Comparison of ENCODE assay signal across 1 cellular context in genomic region chr20:50367104-50367674, GRCh38.
TF ChIP-seq lines count a peak whose summit lies in the region.

No MANE protein-coding gene starts in this region.

TF ChIP-seq in HepG2, 621 proteins besides CTCF, POLR2A, EP300 and RAD21 (continued from another document and continues in another):
- TF ChIP-seq ZBTB40 (IDR thresholded peaks at IDR 0.05), result no peak
- no peak for TF ChIP-seq ZBTB40 (CRISPR knock-in tag; IDR thresholded peaks at IDR 0.05)
- TF ChIP-seq, protein P1, sequence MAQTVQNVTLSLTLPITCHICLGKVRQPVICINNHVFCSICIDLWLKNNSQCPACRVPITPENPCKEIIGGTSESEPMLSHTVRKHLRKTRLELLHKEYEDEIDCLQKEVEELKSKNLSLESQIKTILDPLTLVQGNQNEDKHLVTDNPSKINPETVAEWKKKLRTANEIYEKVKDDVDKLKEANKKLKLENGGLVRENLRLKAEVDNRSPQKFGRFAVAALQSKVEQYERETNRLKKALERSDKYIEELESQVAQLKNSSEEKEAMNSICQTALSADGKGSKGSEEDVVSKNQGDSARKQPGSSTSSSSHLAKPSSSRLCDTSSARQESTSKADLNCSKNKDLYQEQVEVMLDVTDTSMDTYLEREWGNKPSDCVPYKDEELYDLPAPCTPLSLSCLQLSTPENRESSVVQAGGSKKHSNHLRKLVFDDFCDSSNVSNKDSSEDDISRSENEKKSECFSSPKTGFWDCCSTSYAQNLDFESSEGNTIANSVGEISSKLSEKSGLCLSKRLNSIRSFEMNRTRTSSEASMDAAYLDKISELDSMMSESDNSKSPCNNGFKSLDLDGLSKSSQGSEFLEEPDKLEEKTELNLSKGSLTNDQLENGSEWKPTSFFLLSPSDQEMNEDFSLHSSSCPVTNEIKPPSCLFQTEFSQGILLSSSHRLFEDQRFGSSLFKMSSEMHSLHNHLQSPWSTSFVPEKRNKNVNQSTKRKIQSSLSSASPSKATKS (CRISPR knock-in tag; IDR thresholded peaks at IDR 0.05), result no peak
- TF ChIP-seq MAZ (IDR thresholded peaks at IDR 0.05; ENCODE audit: borderline replicate concordance, low read depth, low read length), result no peak
- no peak for TF ChIP-seq MAZ (CRISPR knock-in tag; IDR thresholded peaks at IDR 0.05; ENCODE audit: low read depth)
- no peak for TF ChIP-seq PCBP1 (IDR thresholded peaks at IDR 0.05; ENCODE audit: borderline replicate concordance, low read depth, low read length)
- TF ChIP-seq FUBP1 (CRISPR knock-in tag; IDR thresholded peaks at IDR 0.05; ENCODE audit: borderline replicate concordance), result 0 out of 2 replicates have a peak, but pooled peaks have one; percentile 47
- no peak for TF ChIP-seq ZNF720 (CRISPR knock-in tag; IDR thresholded peaks at IDR 0.05)
- no peak for TF ChIP-seq ZNF878 (CRISPR knock-in tag; IDR thresholded peaks at IDR 0.05)
- TF ChIP-seq ASH2L (IDR thresholded peaks at IDR 0.05; ENCODE audit: insufficient read length, low read depth, low read length), result peak; percentile 3
- no peak for TF ChIP-seq ZNF580 (CRISPR knock-in tag; IDR thresholded peaks at IDR 0.05; ENCODE audit: borderline replicate concordance, low read depth)
- TF ChIP-seq, protein P2, sequence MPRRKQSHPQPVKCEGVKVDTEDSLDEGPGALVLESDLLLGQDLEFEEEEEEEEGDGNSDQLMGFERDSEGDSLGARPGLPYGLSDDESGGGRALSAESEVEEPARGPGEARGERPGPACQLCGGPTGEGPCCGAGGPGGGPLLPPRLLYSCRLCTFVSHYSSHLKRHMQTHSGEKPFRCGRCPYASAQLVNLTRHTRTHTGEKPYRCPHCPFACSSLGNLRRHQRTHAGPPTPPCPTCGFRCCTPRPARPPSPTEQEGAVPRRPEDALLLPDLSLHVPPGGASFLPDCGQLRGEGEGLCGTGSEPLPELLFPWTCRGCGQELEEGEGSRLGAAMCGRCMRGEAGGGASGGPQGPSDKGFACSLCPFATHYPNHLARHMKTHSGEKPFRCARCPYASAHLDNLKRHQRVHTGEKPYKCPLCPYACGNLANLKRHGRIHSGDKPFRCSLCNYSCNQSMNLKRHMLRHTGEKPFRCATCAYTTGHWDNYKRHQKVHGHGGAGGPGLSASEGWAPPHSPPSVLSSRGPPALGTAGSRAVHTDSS (CRISPR knock-in tag; conservative IDR thresholded peaks at IDR 0.05), result no peak
- no peak for TF ChIP-seq ZNF598 (CRISPR knock-in tag; IDR thresholded peaks at IDR 0.05; ENCODE audit: borderline replicate concordance)
- TF ChIP-seq ZNF777 (CRISPR knock-in tag; IDR thresholded peaks at IDR 0.05), result no peak
- no peak for TF ChIP-seq PREB (CRISPR knock-in tag; IDR thresholded peaks at IDR 0.05)
- no peak for TF ChIP-seq AKNA (CRISPR knock-in tag; IDR thresholded peaks at IDR 0.05; ENCODE audit: borderline replicate concordance)
- 0 out of 2 replicates have a peak, but pooled peaks have one; percentile 20 for TF ChIP-seq ZNF3 (CRISPR knock-in tag; IDR thresholded peaks at IDR 0.05)
- no peak for TF ChIP-seq CHCHD3 (CRISPR knock-in tag; IDR thresholded peaks at IDR 0.05)
- TF ChIP-seq ZFY (CRISPR knock-in tag; IDR thresholded peaks at IDR 0.05), result no peak
- TF ChIP-seq, protein P3, sequence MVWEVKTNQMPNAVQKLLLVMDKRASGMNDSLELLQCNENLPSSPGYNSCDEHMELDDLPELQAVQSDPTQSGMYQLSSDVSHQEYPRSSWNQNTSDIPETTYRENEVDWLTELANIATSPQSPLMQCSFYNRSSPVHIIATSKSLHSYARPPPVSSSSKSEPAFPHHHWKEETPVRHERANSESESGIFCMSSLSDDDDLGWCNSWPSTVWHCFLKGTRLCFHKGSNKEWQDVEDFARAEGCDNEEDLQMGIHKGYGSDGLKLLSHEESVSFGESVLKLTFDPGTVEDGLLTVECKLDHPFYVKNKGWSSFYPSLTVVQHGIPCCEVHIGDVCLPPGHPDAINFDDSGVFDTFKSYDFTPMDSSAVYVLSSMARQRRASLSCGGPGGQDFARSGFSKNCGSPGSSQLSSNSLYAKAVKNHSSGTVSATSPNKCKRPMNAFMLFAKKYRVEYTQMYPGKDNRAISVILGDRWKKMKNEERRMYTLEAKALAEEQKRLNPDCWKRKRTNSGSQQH (CRISPR knock-in tag; IDR thresholded peaks at IDR 0.05; ENCODE audit: low read depth), result peak; percentile 18; the same call in 1 of the 2 replicates
- no peak for TF ChIP-seq TCF12 (IDR thresholded peaks at IDR 0.05)
- TF ChIP-seq TCF12 (CRISPR knock-in tag; IDR thresholded peaks at IDR 0.05), result no peak
- no peak for TF ChIP-seq KDM3A (CRISPR knock-in tag; IDR thresholded peaks at IDR 0.05; ENCODE audit: low read depth)
- no peak for TF ChIP-seq TRAFD1 (CRISPR knock-in tag; IDR thresholded peaks at IDR 0.05; ENCODE audit: borderline replicate concordance)
- no peak for TF ChIP-seq MAFF (IDR thresholded peaks at IDR 0.05; ENCODE audit: low read depth, low read length)
- TF ChIP-seq RBAK (CRISPR knock-in tag; IDR thresholded peaks at IDR 0.05), result no peak
- no peak for TF ChIP-seq ZNF557 (CRISPR knock-in tag; IDR thresholded peaks at IDR 0.05)
- no peak for TF ChIP-seq ELF1 (CRISPR knock-in tag; IDR thresholded peaks at IDR 0.05)
- TF ChIP-seq ATRX (CRISPR knock-in tag; IDR thresholded peaks at IDR 0.05; ENCODE audit: borderline replicate concordance), result no peak
- TF ChIP-seq HES4 (CRISPR knock-in tag; IDR thresholded peaks at IDR 0.05; ENCODE audit: borderline replicate concordance), result no peak
